8 cellular contexts compared by ENCODE assay signal in genomic region chr10:99429521-99430095, GRCh38. TPM values are rescaled to one million over a fixed set of nuclear protein-coding genes. Genes with fewer than 3 reads are reported as not detected.
DNase-seq lines count a peak whose midpoint lies in the region; ATAC-seq and TF ChIP-seq lines count a peak whose summit lies in the region.

No MANE protein-coding gene starts in this region.

- H3K4me3 ChIP-seq in iPS-18c (ENCODE audit: insufficient read depth, low read depth, low read length): peak overlapping the region; percentile 96
- peak overlapping the region; percentile 76 to 91 (median 83) for H3K4me3 ChIP-seq in stomach

- intact Hi-C loops in stomach (cut with DNase I; ENCODE audit: low total_unique reads) (no loop called here), posterior cingulate gyrus (cut with DNase I) (loop anchor here (2.0 to 5.0 kb wide), 2 partner anchors 37 to 303 kb away; partner anchors contain the start of genes COX15 and CUTC)

- no peaks in the 10 kb centered on the region for H3K9me3 Mint-ChIP-seq in T-helper 1 cell treated with Interleukin-12 subunit alpha and Interleukin-12 subunit beta and Interleukin-4 antibody, amounts not matched to agents 30 μg/mL and 1 μg/mL, for 36 hours
- H3K9me3 Mint-ChIP-seq in activated CD8-positive, alpha-beta T cell treated with anti-CD3 and anti-CD28 coated beads, Interleukin-2, amount 10 ng/mL, durations not matched to agents 7 days and 5 days (ENCODE audit: insufficient read depth): no peaks in the 10 kb centered on the region

- POLR2A ChIA-PET in activated CD8-positive, alpha-beta T cell treated with anti-CD3 and anti-CD28 coated beads, Interleukin-2, amount 10 ng/mL, durations not matched to agents 7 days and 5 days (lab: Charles Lee): interaction anchor here (1.2 kb wide), 1 partner anchor 187 kb away, joined by 5 read pairs; no protein-coding TSS in a partner anchor

- H3K36me3 ChIP-seq in stomach: peaks cover 3 to 23% (median 19%) of the 10 kb centered on the region in 4 donors

- TF ChIP-seq EP300 in stomach (IDR thresholded peaks at IDR 0.05): no peak

- H3K27ac Mint-ChIP-seq in T-helper 1 cell treated with Interleukin-12 subunit alpha and Interleukin-12 subunit beta and Interleukin-4 antibody, amounts not matched to agents 30 μg/mL and 1 μg/mL, for 36 hours: peak overlapping the region; percentile 97
- peak overlapping the region; percentile 98 for H3K27ac Mint-ChIP-seq in activated CD8-positive, alpha-beta T cell treated with anti-CD3 and anti-CD28 coated beads, Interleukin-2, amount 10 ng/mL, durations not matched to agents 7 days and 5 days

- H3K4me3 Mint-ChIP-seq in T-helper 1 cell treated with Interleukin-12 subunit alpha and Interleukin-12 subunit beta and Interleukin-4 antibody, amounts not matched to agents 30 μg/mL and 1 μg/mL, for 36 hours: peak overlapping the region; percentile 100
- H3K4me3 Mint-ChIP-seq in activated CD8-positive, alpha-beta T cell treated with anti-CD3 and anti-CD28 coated beads, Interleukin-2, amount 10 ng/mL, durations not matched to agents 7 days and 5 days: peak overlapping the region; percentile 98

- TF ChIP-seq POLR2A in stomach (IDR thresholded peaks at IDR 0.05): no peak

- peaks cover 4% of the 10 kb centered on the region for H3K36me3 Mint-ChIP-seq in T-helper 1 cell treated with Interleukin-12 subunit alpha and Interleukin-12 subunit beta and Interleukin-4 antibody, amounts not matched to agents 30 μg/mL and 1 μg/mL, for 36 hours (ENCODE audit: low read depth)
- H3K36me3 Mint-ChIP-seq in activated CD8-positive, alpha-beta T cell treated with anti-CD3 and anti-CD28 coated beads, Interleukin-2, amount 10 ng/mL, durations not matched to agents 7 days and 5 days (ENCODE audit: low read depth): peaks cover 11% of the 10 kb centered on the region

- H3K27ac ChIP-seq in stomach: peak overlapping the region; percentile 48 to 97 (median 96)

- DNase-seq in T-helper 1 cell (no peak), stomach (no peak), posterior cingulate gyrus (no peak), SW 1271 (lab: John Stamatoyannopoulos, UW) (no peak), H4 (ENCODE audit: low spot score) (no peak)
- no peak for DNase-seq in activated CD8-positive, alpha-beta T cell treated with anti-CD3 and anti-CD28 coated beads, Interleukin-2, amount 10 ng/mL, durations not matched to agents 7 days and 5 days

- peaks cover 22 to 55% (median 47%) of the 10 kb centered on the region in 4 donors for H3K4me1 ChIP-seq in stomach

- 20 to 29% (median 21%) methylated on average over 6 of the region's 6 CpGs for WGBS in stomach, 5 donors

- no peak for ATAC-seq in activated CD8-positive, alpha-beta T cell treated with anti-CD3 and anti-CD28 coated beads, Interleukin-2, amount 10 ng/mL, durations not matched to agents 7 days and 5 days

- H3K27me3 ChIP-seq in stomach: no peaks in the 10 kb centered on the region

- peaks cover 25% of the 10 kb centered on the region for H3K4me1 Mint-ChIP-seq in T-helper 1 cell treated with Interleukin-12 subunit alpha and Interleukin-12 subunit beta and Interleukin-4 antibody, amounts not matched to agents 30 μg/mL and 1 μg/mL, for 36 hours (ENCODE audit: low read depth)
- peaks cover 37% of the 10 kb centered on the region for H3K4me1 Mint-ChIP-seq in activated CD8-positive, alpha-beta T cell treated with anti-CD3 and anti-CD28 coated beads, Interleukin-2, amount 10 ng/mL, durations not matched to agents 7 days and 5 days (ENCODE audit: low read depth)

- CTCF ChIA-PET in activated CD8-positive, alpha-beta T cell treated with anti-CD3 and anti-CD28 coated beads, Interleukin-2, amount 10 ng/mL, durations not matched to agents 7 days and 5 days (lab: Charles Lee): interaction anchor here (1.2 to 2.2 kb wide), 6 partner anchors 9 to 189 kb away, joined by 3 to 8 read pairs (median 4); no protein-coding TSS in a partner anchor

- H3K27me3 Mint-ChIP-seq in T-helper 1 cell treated with Interleukin-12 subunit alpha and Interleukin-12 subunit beta and Interleukin-4 antibody, amounts not matched to agents 30 μg/mL and 1 μg/mL, for 36 hours (ENCODE audit: low read depth): no peaks in the 10 kb centered on the region
- H3K27me3 Mint-ChIP-seq in activated CD8-positive, alpha-beta T cell treated with anti-CD3 and anti-CD28 coated beads, Interleukin-2, amount 10 ng/mL, durations not matched to agents 7 days and 5 days (ENCODE audit: low read depth): no peaks in the 10 kb centered on the region

- TF ChIP-seq CTCF in stomach (IDR thresholded peaks at IDR 0.05): no peak

- H3K9me3 ChIP-seq in iPS-18c (ENCODE audit: control insufficient read depth, insufficient read depth, low read length): no peaks in the 10 kb centered on the region
- no peaks in the 10 kb centered on the region for H3K9me3 ChIP-seq in stomach

RNA-seq across cellular contexts. Expression of gene GOT1, which starts 0.8 kb away (rescaled TPM):
- 10 to 100 TPM; 31.2 to 37.1 TPM for total RNA-seq in activated CD8-positive, alpha-beta T cell treated with anti-CD3 and anti-CD28 coated beads, Interleukin-2, amount 10 ng/mL, durations not matched to agents 7 days and 5 days
- 100 to 1,000 TPM in 1 of 5 donors, 10 to 100 TPM in 4; 38.1 to 131 (median 55.4) TPM for total RNA-seq in stomach
- 10 to 100 TPM; 25.5 to 37.5 (median 33.9) TPM for polyA plus RNA-seq in stomach
- 50.7 and 58.8 TPM in 2 replicates for total RNA-seq in H4 (2014; rRNA removed; shearing (Covaris generic))
